ENCODE assay signal across 1 cellular context in the genomic region with DNA sequence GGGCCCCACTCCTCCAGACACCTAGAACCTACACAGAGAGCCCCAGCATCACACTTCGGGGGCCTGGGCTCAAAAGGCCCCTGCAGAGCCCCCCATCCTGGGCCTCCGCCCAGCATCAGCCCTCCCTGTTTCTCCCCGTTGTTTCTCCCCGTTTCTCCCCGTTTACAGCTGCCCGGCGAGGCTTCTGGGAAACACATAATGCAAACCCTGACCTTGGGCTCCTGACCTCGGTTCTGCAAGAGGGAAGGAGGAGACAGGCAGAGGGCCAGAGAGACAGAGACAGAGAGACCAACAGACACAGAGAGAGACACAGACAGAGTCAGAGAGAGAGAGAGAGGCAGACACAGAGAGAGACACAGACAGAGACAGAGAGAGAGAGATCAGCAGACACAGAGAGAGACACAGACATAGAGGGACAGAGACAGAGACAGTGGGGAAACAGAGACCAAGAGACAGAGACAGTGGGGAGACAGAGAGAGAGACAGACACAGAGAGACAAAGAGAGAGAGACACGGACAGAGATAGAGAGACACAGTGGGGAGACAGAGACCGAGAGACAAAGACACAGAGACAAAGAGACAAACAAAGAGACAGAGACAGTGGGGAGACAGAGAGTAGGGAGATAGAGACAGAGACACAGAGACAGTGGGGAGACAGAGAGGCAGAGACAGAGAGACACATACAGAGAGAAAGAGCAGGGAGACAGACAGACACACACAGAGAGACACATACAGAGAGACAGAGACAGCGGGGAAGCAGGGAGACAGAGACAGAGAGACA.
TF ChIP-seq lines count a peak whose summit lies in the region.

No MANE protein-coding gene starts in this region.

TF ChIP-seq in HepG2, 621 proteins besides CTCF, POLR2A, EP300 and RAD21:
- no peak for TF ChIP-seq NR2F2 (IDR thresholded peaks at IDR 0.05; ENCODE audit: borderline replicate concordance, low read depth)
- peak; percentile 43; the same call in 1 of the 2 replicates for TF ChIP-seq ATM (IDR thresholded peaks at IDR 0.05; ENCODE audit: borderline replicate concordance)
- 0 out of 4 replicates have a peak, but pooled peaks of 1 of the 2 experiments have one; percentile 19 for TF ChIP-seq NR2F1 (CRISPR knock-in tag; IDR thresholded peaks at IDR 0.05)
- TF ChIP-seq, protein P1, sequence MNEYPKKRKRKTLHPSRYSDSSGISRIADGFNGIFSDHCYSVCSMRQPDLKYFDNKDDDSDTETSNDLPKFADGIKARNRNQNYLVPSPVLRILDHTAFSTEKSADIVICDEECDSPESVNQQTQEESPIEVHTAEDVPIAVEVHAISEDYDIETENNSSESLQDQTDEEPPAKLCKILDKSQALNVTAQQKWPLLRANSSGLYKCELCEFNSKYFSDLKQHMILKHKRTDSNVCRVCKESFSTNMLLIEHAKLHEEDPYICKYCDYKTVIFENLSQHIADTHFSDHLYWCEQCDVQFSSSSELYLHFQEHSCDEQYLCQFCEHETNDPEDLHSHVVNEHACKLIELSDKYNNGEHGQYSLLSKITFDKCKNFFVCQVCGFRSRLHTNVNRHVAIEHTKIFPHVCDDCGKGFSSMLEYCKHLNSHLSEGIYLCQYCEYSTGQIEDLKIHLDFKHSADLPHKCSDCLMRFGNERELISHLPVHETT (CRISPR knock-in tag; conservative IDR thresholded peaks at IDR 0.05) = no peak
